8 cellular contexts compared by ENCODE assay signal in genomic region chr7:192035-192649, GRCh38. TPM values are rescaled to one million over a fixed set of nuclear protein-coding genes. Genes with fewer than 3 reads are reported as not detected.
DNase-seq lines count a peak whose midpoint lies in the region; ATAC-seq and TF ChIP-seq lines count a peak whose summit lies in the region.

FAM20C (plus strand) TSS chr7:192571; CDS start chr7:193200, 629 bp downstream.

- peaks cover 10 to 21% of the 10 kb centered on the region in 2 experiments; a peak in 3 of 4 replicates for H3K4me1 ChIP-seq in HCT116 (ENCODE audit: control insufficient read depth in 1 of 2, insufficient read depth in 2 of 2, low read length in 2 of 2)
- peaks cover 16% of the 10 kb centered on the region for H3K4me1 ChIP-seq in PC-3 (ENCODE audit: insufficient read depth, low read length)

- no peak within 1 kb of the TSS for H3K27ac Mint-ChIP-seq in activated naive CD8-positive, alpha-beta T cell treated with anti-CD3 and anti-CD28 coated beads, Interleukin-2, amount 10 ng/mL, durations not matched to agents 7 days and 5 days
- H3K27ac Mint-ChIP-seq in nephron progenitor cell: no peak within 1 kb of the TSS

- CTCF ChIA-PET in HCT116 (lab: Charles Lee) (no interaction called here), PC-3 (lab: Charles Lee) (interaction anchor here (0.5 kb wide), 1 partner anchor 141 kb away, joined by 3 read pairs; no protein-coding TSS in a partner anchor)

- H3K9me2 ChIP-seq in HCT116 (ENCODE audit: insufficient read depth) (no peaks in the 10 kb centered on the region), PC-3 (replicated peaks; ENCODE audit: low read length) (no peaks in the 10 kb centered on the region)

- ATAC-seq in HCT116: peak; percentile 89
- peak; percentile 80 for ATAC-seq in PC-3
- peak; percentile 71 for ATAC-seq in activated naive CD8-positive, alpha-beta T cell treated with anti-CD3 and anti-CD28 coated beads, Interleukin-2, amount 10 ng/mL, durations not matched to agents 7 days and 5 days (ENCODE audit: low read depth)
- no peak for ATAC-seq in HG03139 (IDR thresholded peaks at IDR 0.05; ENCODE audit: unreplicated experiment)
- ATAC-seq in GM21528 (IDR thresholded peaks at IDR 0.05; ENCODE audit: low FRiP score, unreplicated experiment): no peak

- POLR2A ChIA-PET in HCT116 (lab: Charles Lee) (interaction anchor here (0.9 to 1.0 kb wide), 2 partner anchors 9 to 43 kb away, joined by 3 read pairs; no protein-coding TSS in a partner anchor), PC-3 (lab: Charles Lee; ENCODE audit: unreplicated experiment) (no interaction called here)
- POLR2A ChIA-PET in activated naive CD8-positive, alpha-beta T cell treated with anti-CD3 and anti-CD28 coated beads, Interleukin-2, amount 10 ng/mL, durations not matched to agents 7 days and 5 days (lab: Charles Lee): no interaction called here

- DNase-seq in HCT116 (ENCODE audit: low read depth, low spot score): peak; percentile 23
- peak; percentile 75 for DNase-seq in PC-3
- peak; percentile 47 for DNase-seq in activated naive CD8-positive, alpha-beta T cell treated with anti-CD3 and anti-CD28 coated beads, Interleukin-2, amount 10 ng/mL, durations not matched to agents 7 days and 5 days
- DNase-seq in globus pallidus (ENCODE audit: low spot score): peak; percentile 88
- peak; percentile 68 for DNase-seq in nephron progenitor cell

- H3K36me3 Mint-ChIP-seq in activated naive CD8-positive, alpha-beta T cell treated with anti-CD3 and anti-CD28 coated beads, Interleukin-2, amount 10 ng/mL, durations not matched to agents 7 days and 5 days: no peaks in the 10 kb centered on the region
- H3K36me3 Mint-ChIP-seq in nephron progenitor cell (ENCODE audit: low read depth): no peaks in the 10 kb centered on the region

- no peaks in the 10 kb centered on the region for H4K20me1 ChIP-seq in HCT116 (ENCODE audit: insufficient read depth)
- H4K20me1 ChIP-seq in PC-3 (ENCODE audit: low read length): peaks cover 25% of the 10 kb centered on the region

- H3K4me1 Mint-ChIP-seq in activated naive CD8-positive, alpha-beta T cell treated with anti-CD3 and anti-CD28 coated beads, Interleukin-2, amount 10 ng/mL, durations not matched to agents 7 days and 5 days: peaks cover 3% of the 10 kb centered on the region
- peaks cover 72% of the 10 kb centered on the region for H3K4me1 Mint-ChIP-seq in nephron progenitor cell

- peaks cover 34% of the 10 kb centered on the region for H3K27me3 Mint-ChIP-seq in activated naive CD8-positive, alpha-beta T cell treated with anti-CD3 and anti-CD28 coated beads, Interleukin-2, amount 10 ng/mL, durations not matched to agents 7 days and 5 days
- H3K27me3 Mint-ChIP-seq in nephron progenitor cell (ENCODE audit: low read depth, poor library complexity): peaks cover 44% of the 10 kb centered on the region

- no peak for TF ChIP-seq RAD21 in HCT116 (IDR thresholded peaks at IDR 0.05; ENCODE audit: low read depth)

- H3K36me3 ChIP-seq in HCT116 (ENCODE audit: control insufficient read depth in 1 of 2, insufficient read depth in 2 of 2, low read length in 2 of 2): peaks cover 0 to 8% of the 10 kb centered on the region in 2 experiments; a peak in 2 of 4 replicates
- peaks cover 5% of the 10 kb centered on the region for H3K36me3 ChIP-seq in PC-3 (ENCODE audit: low read depth, low read length)

- no peaks in the 10 kb centered on the region for H3K9me3 ChIP-seq in HCT116 (ENCODE audit: control insufficient read depth in 1 of 2, insufficient read depth in 1 of 2, low read depth in 1 of 2, low read length in 2 of 2)
- H3K9me3 ChIP-seq in PC-3 (ENCODE audit: low read length): no peaks in the 10 kb centered on the region

- RAD21 ChIA-PET in HCT116 (lab: Charles Lee; ENCODE audit: low non-redundant PET in 1 of 2, low total read pairs in 2 of 2, uncharacterized antibody in 2 of 2, unreplicated experiment in 2 of 2): no interaction called here

- H3K4me3 ChIP-seq in HCT116 (replicated peaks in 1 of 2; ENCODE audit: low read depth in 1 of 2, low read length in 2 of 2): peak within 1 kb of the TSS; percentile 64 to 81
- H3K4me3 ChIP-seq in PC-3 (ENCODE audit: low read length): peak within 1 kb of the TSS; percentile 72

- H3K27ac ChIP-seq in HCT116 (ENCODE audit: low read depth, low read length): peak within 1 kb of the TSS; percentile 76
- H3K27ac ChIP-seq in PC-3 (ENCODE audit: low read length): no peak within 1 kb of the TSS

- H3K4me3 Mint-ChIP-seq in activated naive CD8-positive, alpha-beta T cell treated with anti-CD3 and anti-CD28 coated beads, Interleukin-2, amount 10 ng/mL, durations not matched to agents 7 days and 5 days: peak within 1 kb of the TSS; percentile 58
- peak within 1 kb of the TSS; percentile 89 for H3K4me3 Mint-ChIP-seq in nephron progenitor cell

- no peaks in the 10 kb centered on the region for H3K27me3 ChIP-seq in HCT116 (ENCODE audit: insufficient read depth, low read length)
- H3K27me3 ChIP-seq in PC-3 (ENCODE audit: low read length): no peaks in the 10 kb centered on the region

- peak; percentile 62 for TF ChIP-seq POLR2A in HCT116 (IDR thresholded peaks at IDR 0.05; ENCODE audit: borderline replicate concordance, extremely low read depth, insufficient read depth, insufficient read length)

- intact Hi-C loops in HCT116 (cut with micrococcal nuclease): loop anchor here (2.0 kb wide), 1 partner anchor 43 kb away; no protein-coding TSS in a partner anchor
- intact Hi-C loops in PC-3 (cut with micrococcal nuclease): no loop called here

- peak within 1 kb of the TSS; percentile 98 for H3K4me2 ChIP-seq in HCT116 (ENCODE audit: low read length)
- H3K4me2 ChIP-seq in PC-3 (ENCODE audit: low read length): peak within 1 kb of the TSS; percentile 86

- H3K9me3 Mint-ChIP-seq in activated naive CD8-positive, alpha-beta T cell treated with anti-CD3 and anti-CD28 coated beads, Interleukin-2, amount 10 ng/mL, durations not matched to agents 7 days and 5 days: no peaks in the 10 kb centered on the region
- no peaks in the 10 kb centered on the region for H3K9me3 Mint-ChIP-seq in nephron progenitor cell

- H3K79me2 ChIP-seq in HCT116 (ENCODE audit: insufficient read depth, low read length) (peaks cover 23% of the 10 kb centered on the region), PC-3 (ENCODE audit: low read length) (peaks cover 34% of the 10 kb centered on the region)

- H3K9ac ChIP-seq in HCT116 (ENCODE audit: low read length): peak within 1 kb of the TSS; percentile 70
- peak within 1 kb of the TSS; percentile 36; the same call in 1 of the 2 replicates for H3K9ac ChIP-seq in PC-3 (ENCODE audit: low read length)

- BruUV-seq in HCT116 (replicated peaks; lab: Mats Ljungman, UMichigan): no TSS peak
- no TSS peak for BruUV-seq in PC-3 (replicated peaks; lab: Mats Ljungman, UMichigan)

- TF ChIP-seq CTCF in HCT116 (IDR thresholded peaks at IDR 0.05 in 2 of 3, conservative IDR thresholded peaks at IDR 0.05 in 1 of 3; ENCODE audit: borderline replicate concordance in 1 of 3, insufficient read depth in 1 of 3, low read depth in 2 of 3, low read length in 2 of 3) (no peak), PC-3 (conservative IDR thresholded peaks at IDR 0.05; ENCODE audit: low read depth, low read length) (no peak), nephron progenitor cell (IDR thresholded peaks at IDR 0.05) (no peak), subcutaneous adipose tissue (IDR thresholded peaks at IDR 0.05; ENCODE audit: low read depth) (no peak)

- no peak within 1 kb of the TSS for H2AFZ ChIP-seq in HCT116 (ENCODE audit: low read depth, low read length, poor library complexity, severe bottlenecking)
- H2AFZ ChIP-seq in PC-3 (ENCODE audit: low read length): peak within 1 kb of the TSS; percentile 71; the same call in 1 of the 2 replicates

- no peaks in the 10 kb centered on the region for H3F3A ChIP-seq in PC-3 (ENCODE audit: low read length, unreplicated experiment)

TF ChIP-seq in HCT116, 20 proteins besides CTCF, POLR2A, EP300 and RAD21 (continues in another document):
- TF ChIP-seq EZH2 (IDR thresholded peaks at IDR 0.05) (no peak), CEBPB (IDR thresholded peaks at IDR 0.05; ENCODE audit: low read depth) (no peak), EZH2phosphoT487 (IDR thresholded peaks at IDR 0.05; ENCODE audit: borderline replicate concordance) (no peak), MAX (IDR thresholded peaks at IDR 0.05) (peak; percentile 62; the same call in 1 of the 2 replicates), ATF3 (IDR thresholded peaks at IDR 0.05) (no peak), ZFX (IDR thresholded peaks at IDR 0.05) (no peak), SP1 (IDR thresholded peaks at IDR 0.05; ENCODE audit: low read depth) (no peak), CBX3 (IDR thresholded peaks at IDR 0.05; ENCODE audit: low read depth) (no peak), FOSL1 (IDR thresholded peaks at IDR 0.05; ENCODE audit: low read depth) (no peak), EGR1 (IDR thresholded peaks at IDR 0.05; ENCODE audit: low read depth) (no peak), TCF7L2 (IDR thresholded peaks at IDR 0.05; ENCODE audit: borderline replicate concordance, extremely low read depth, insufficient read depth, insufficient read length) (peak; percentile 12), ZNF274 (IDR thresholded peaks at IDR 0.05; ENCODE audit: low read depth, low read length) (no peak), SRF (IDR thresholded peaks at IDR 0.05; ENCODE audit: low read depth) (no peak), SIN3A (IDR thresholded peaks at IDR 0.05; ENCODE audit: low read depth) (no peak), JUND (IDR thresholded peaks at IDR 0.05) (no peak)

RNA-seq across cellular contexts. Expression of gene FAM20C, which starts in this region (rescaled TPM):
- total RNA-seq in HCT116 (2021; ENCODE audit: unreplicated experiment): 27.1 TPM
- polyA plus RNA-seq in HCT116 (2012): 13.9 and 14.2 TPM in 2 replicates
- 87.9 and 119 TPM in 2 replicates for total RNA-seq in PC-3 (2014; rRNA removed)
- total RNA-seq in activated naive CD8-positive, alpha-beta T cell treated with anti-CD3 and anti-CD28 coated beads, Interleukin-2, amount 10 ng/mL, durations not matched to agents 7 days and 5 days: 1 to 10 TPM; 2.6 to 4.1 TPM
- total RNA-seq in subcutaneous adipose tissue: 10 to 100 TPM; 21.0 to 82.5 (median 35.6) TPM

Comparison
In these comparisons a context has a peak if more than half of its experiments do, and no peak if none do; other contexts are left out.
1. ATAC-seq: peak in HCT116 (single experiment), PC-3 (single experiment) and activated naive CD8-positive, alpha-beta T cell treated with anti-CD3 and anti-CD28 coated beads, Interleukin-2, amount 10 ng/mL, durations not matched to agents 7 days and 5 days (single experiment); none in HG03139 (single experiment) and GM21528 (single experiment).
2. DNase-seq: peak in every context shown above with its lines; median percentile 88 in globus pallidus; 75 in PC-3; 68 in nephron progenitor cell; 47 in activated naive CD8-positive, alpha-beta T cell treated with anti-CD3 and anti-CD28 coated beads, Interleukin-2, amount 10 ng/mL, durations not matched to agents 7 days and 5 days; 23 in HCT116.